33 cellular contexts compared by ENCODE assay signal in the genomic region with DNA sequence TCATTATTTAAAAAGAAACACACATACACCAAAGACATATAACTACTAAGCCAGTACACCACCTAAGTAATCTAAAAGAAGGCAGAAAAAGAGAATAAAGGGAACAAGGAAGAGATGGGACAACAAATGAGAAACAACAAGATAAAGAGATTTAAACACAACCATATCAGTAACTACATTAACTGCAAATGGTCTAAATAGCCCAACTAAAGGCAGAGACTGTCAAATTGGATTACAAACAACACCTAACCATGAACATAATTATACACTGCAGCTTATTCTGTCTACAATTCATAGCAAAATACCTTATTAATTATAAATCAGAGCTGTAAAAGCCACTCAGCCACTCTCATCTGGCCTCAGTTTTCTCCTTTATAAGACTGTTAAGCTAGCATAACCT.
"Had no signal": no experiment of that assay in that cellular context is flagged by ENCODE, and none has a peak within 500 bp of the region (broad histone marks: within the 10 kb centered on the region; RNA-seq: fewer than 3 reads in every experiment).

No MANE protein-coding gene starts in this region.

- H3K27me3 Mint-ChIP-seq: activated CD4-positive, alpha-beta memory T cell treated with anti-CD3 and anti-CD28 coated beads for 36 hours; activated CD4-positive, alpha-beta T cell treated with anti-CD3 and anti-CD28 coated beads for 36 hours; activated CD4-positive, alpha-beta T cell treated with anti-CD3 and anti-CD28 coated beads, Interleukin-2, amount 10 ng/mL, durations not matched to agents 24 days and 14 days; activated CD8-positive, alpha-beta memory T cell treated with anti-CD3 and anti-CD28 coated beads, Interleukin-2, amount 10 ng/mL, durations not matched to agents 7 days and 5 days; activated naive CD4-positive, alpha-beta T cell treated with anti-CD3 and anti-CD28 coated beads, Interleukin-2, amount 10 ng/mL, durations not matched to agents 7 days and 5 days; activated naive CD8-positive, alpha-beta T cell treated with anti-CD3 and anti-CD28 coated beads, Interleukin-2, amount 10 ng/mL, durations not matched to agents 7 days and 5 days; activated T-cell treated with anti-CD3 and anti-CD28 coated beads, Interleukin-2, amount 50 U/mL, for 24 hours; dendritic cell treated with granulocyte-macrophage colony-stimulating factor and Interleukin-4, amounts not matched to agents 40 ng/mL and 50 ng/mL, for 4 days; T-helper 17 cell had no signal

- H3K36me3 ChIP-seq: ascending aorta, breast epithelium, cardiac muscle cell, gastroesophageal sphincter had no signal

- H3K27me3 ChIP-seq: ascending aorta, breast epithelium, cardiac muscle cell, dorsolateral prefrontal cortex, esophagus squamous epithelium, gastroesophageal sphincter, heart right ventricle had no signal

- H3K27ac Mint-ChIP-seq: activated CD4-positive, alpha-beta memory T cell treated with anti-CD3 and anti-CD28 coated beads for 36 hours; activated CD4-positive, alpha-beta T cell treated with anti-CD3 and anti-CD28 coated beads for 36 hours; activated CD4-positive, alpha-beta T cell treated with anti-CD3 and anti-CD28 coated beads, Interleukin-2, amount 10 ng/mL, durations not matched to agents 24 days and 14 days; activated CD8-positive, alpha-beta memory T cell treated with anti-CD3 and anti-CD28 coated beads, Interleukin-2, amount 10 ng/mL, durations not matched to agents 7 days and 5 days; activated CD8-positive, alpha-beta T cell treated with anti-CD3 and anti-CD28 coated beads, Interleukin-2, amount 10 ng/mL, durations not matched to agents 7 days and 5 days; activated naive CD4-positive, alpha-beta T cell treated with anti-CD3 and anti-CD28 coated beads, Interleukin-2, amount 10 ng/mL, durations not matched to agents 7 days and 5 days; activated naive CD4-positive, alpha-beta T cell treated with anti-CD3 and anti-CD28 coated beads, Interleukin-2, amount 50 U/mL, for 72 hours; activated naive CD8-positive, alpha-beta T cell treated with anti-CD3 and anti-CD28 coated beads, Interleukin-2, amount 10 ng/mL, durations not matched to agents 7 days and 5 days; activated T-cell treated with anti-CD3 and anti-CD28 coated beads, Interleukin-2, amount 50 U/mL, for 24 hours; activated T-cell treated with anti-CD3 and anti-CD28 coated beads, Interleukin-2, amount 50 U/mL, for 72 hours; brain; dendritic cell treated with granulocyte-macrophage colony-stimulating factor and Interleukin-4, amounts not matched to agents 40 ng/mL and 50 ng/mL, for 4 days; T-helper 17 cell; T-helper 2 cell treated with Interferon-gamma antibody and Interleukin-4, amounts not matched to agents 5 μg/mL and 100 μg/mL, for 36 hours had no signal

- H3K4me3 ChIP-seq: ascending aorta, breast epithelium, cardiac muscle cell, coronary artery, dorsolateral prefrontal cortex, esophagus squamous epithelium, gastroesophageal sphincter, heart right ventricle had no signal

- H3K4me1 ChIP-seq: breast epithelium had no signal

- H3K4me3 Mint-ChIP-seq: activated CD4-positive, alpha-beta memory T cell treated with anti-CD3 and anti-CD28 coated beads for 36 hours; activated CD4-positive, alpha-beta T cell treated with anti-CD3 and anti-CD28 coated beads for 36 hours; activated CD4-positive, alpha-beta T cell treated with anti-CD3 and anti-CD28 coated beads, Interleukin-2, amount 10 ng/mL, durations not matched to agents 24 days and 14 days; activated CD8-positive, alpha-beta memory T cell treated with anti-CD3 and anti-CD28 coated beads, Interleukin-2, amount 10 ng/mL, durations not matched to agents 7 days and 5 days; activated CD8-positive, alpha-beta T cell treated with anti-CD3 and anti-CD28 coated beads, Interleukin-2, amount 10 ng/mL, durations not matched to agents 7 days and 5 days; activated naive CD4-positive, alpha-beta T cell treated with anti-CD3 and anti-CD28 coated beads, Interleukin-2, amount 10 ng/mL, durations not matched to agents 7 days and 5 days; activated naive CD8-positive, alpha-beta T cell treated with anti-CD3 and anti-CD28 coated beads, Interleukin-2, amount 10 ng/mL, durations not matched to agents 7 days and 5 days; activated T-cell treated with anti-CD3 and anti-CD28 coated beads, Interleukin-2, amount 50 U/mL, for 24 hours; activated T-cell treated with anti-CD3 and anti-CD28 coated beads, Interleukin-2, amount 50 U/mL, for 72 hours; brain; dendritic cell treated with granulocyte-macrophage colony-stimulating factor and Interleukin-4, amounts not matched to agents 40 ng/mL and 50 ng/mL, for 4 days; T-helper 17 cell; T-helper 2 cell treated with Interferon-gamma antibody and Interleukin-4, amounts not matched to agents 5 μg/mL and 100 μg/mL, for 36 hours had no signal

- H3K27ac ChIP-seq: ascending aorta, breast epithelium, cardiac muscle cell, coronary artery, dorsolateral prefrontal cortex, esophagus squamous epithelium, gastroesophageal sphincter, heart right ventricle had no signal

- DNase-seq: activated CD4-positive, alpha-beta memory T cell treated with anti-CD3 and anti-CD28 coated beads for 36 hours; activated CD4-positive, alpha-beta T cell treated with anti-CD3 and anti-CD28 coated beads for 36 hours; activated CD4-positive, alpha-beta T cell treated with anti-CD3 and anti-CD28 coated beads, Interleukin-2, amount 10 ng/mL, durations not matched to agents 24 days and 14 days; activated CD4-positive, CD25-positive, alpha-beta regulatory T cell; activated CD4-positive, CD25-positive, alpha-beta regulatory T cell treated with anti-CD3 and anti-CD28 coated beads, Interleukin-2, amount 50 U/mL, for 72 hours; activated CD8-positive, alpha-beta memory T cell treated with anti-CD3 and anti-CD28 coated beads, Interleukin-2, amount 10 ng/mL, durations not matched to agents 7 days and 5 days; activated CD8-positive, alpha-beta memory T cell treated with anti-CD3 and anti-CD28 coated beads, Interleukin-2, amount 50 U/mL, for 4 hours; activated CD8-positive, alpha-beta T cell treated with anti-CD3 and anti-CD28 coated beads, Interleukin-2, amount 10 ng/mL, durations not matched to agents 7 days and 5 days; activated gamma-delta T cell; activated naive CD4-positive, alpha-beta T cell; activated naive CD4-positive, alpha-beta T cell treated with anti-CD3 and anti-CD28 coated beads, Interleukin-2, amount 10 ng/mL, durations not matched to agents 7 days and 5 days; activated naive CD8-positive, alpha-beta T cell treated with anti-CD3 and anti-CD28 coated beads, Interleukin-2, amount 10 ng/mL, durations not matched to agents 7 days and 5 days; activated T-cell treated with anti-CD3 and anti-CD28 coated beads, Interleukin-2, amount 50 U/mL, for 24 hours; activated T-cell treated with anti-CD3 and anti-CD28 coated beads, Interleukin-2, amount 50 U/mL, for 72 hours; central memory CD4-positive, alpha-beta T cell; cerebellar nuclear complex; dorsolateral prefrontal cortex; effector memory CD4-positive, alpha-beta T cell; esophagus squamous epithelium; foreskin melanocyte; heart right ventricle; T-helper 1 cell; T-helper 17 cell; T1000 had no signal
